In the genomic region with DNA sequence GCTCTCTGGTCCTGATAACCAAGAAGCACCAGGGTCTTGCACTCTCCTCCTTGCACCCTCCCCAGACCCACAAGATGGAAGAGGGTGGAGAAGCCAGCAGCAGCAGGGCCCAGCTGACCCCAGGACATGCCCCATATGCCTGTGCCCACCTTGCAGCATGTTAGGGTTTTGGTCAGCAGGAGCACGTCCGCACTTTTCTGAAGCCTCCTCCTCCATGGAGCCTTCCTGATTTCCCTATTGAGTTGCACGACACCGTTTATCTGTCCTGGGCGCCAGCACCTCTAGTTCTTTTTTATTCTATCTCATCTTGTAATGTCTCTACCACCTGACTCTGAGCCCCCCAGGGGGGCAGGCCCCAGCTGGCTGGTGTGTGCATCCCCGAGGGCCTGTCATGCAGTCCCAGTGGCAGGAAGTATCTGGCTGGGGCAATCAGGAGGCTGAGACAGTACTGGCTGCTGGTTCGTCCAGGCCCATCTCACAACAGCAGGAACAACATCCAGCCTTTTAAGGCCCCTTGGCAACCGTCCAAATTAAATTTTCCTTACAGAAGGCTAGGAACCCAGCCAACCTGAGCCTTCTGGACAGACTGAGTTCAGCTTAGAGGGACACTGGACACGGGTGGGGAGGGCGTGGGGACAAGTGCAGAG, we compare ENCODE assay signal across 8 cellular contexts. TPM values are rescaled to one million over a fixed set of nuclear protein-coding genes. Genes with fewer than 3 reads are reported as not detected.
DNase-seq lines count a peak whose midpoint lies in the region; ATAC-seq and TF ChIP-seq lines count a peak whose summit lies in the region.

No MANE protein-coding gene starts in this region.

- H3K4me3 ChIP-seq in cardiac fibroblast (replicated peaks in 1 of 2; ENCODE audit: low read depth in 2 of 2, low read length in 2 of 2), result no peak overlapping the region

- TF ChIP-seq CTCF in cardiac fibroblast (IDR thresholded peaks at IDR 0.05; ENCODE audit: low read depth, low read length), result no peak

- CTCF ChIA-PET in HEK293T (lab: Yijun Ruan, JAX), result no interaction called here

- no peak overlapping the region for H3K4me3 Mint-ChIP-seq in activated T-helper 1 cell treated with anti-CD3 and anti-CD28 coated beads, Interleukin-12 subunit alpha, Interleukin-12 subunit beta, Interleukin-2, Interleukin-4 antibody, amounts not matched to agents 30 ng/mL and 10 ng/mL and 1 ng/mL, durations not matched to agents 14 hours and 24 hours and 36 hours

- DNase-seq in NCI-H2107 (lab: John Stamatoyannopoulos, UW) (peak; percentile 56), NCI-H2107 treated with DMSO at 0.1 percent for 48 hours (lab: John Stamatoyannopoulos, UW; ENCODE audit: unreplicated experiment) (no peak), cardiac fibroblast (ENCODE audit: low read depth in 2 of 2) (peak; percentile 76 to 94), medulla oblongata (ENCODE audit: extremely low spot score) (peak; percentile 86), HEK293T (ENCODE audit: extremely low spot score) (no peak), NCI-H1436 treated with DMSO at 0.1 percent for 48 hours (lab: John Stamatoyannopoulos, UW) (no peak)
- no peak for DNase-seq in activated T-helper 1 cell treated with anti-CD3 and anti-CD28 coated beads, Interleukin-12 subunit alpha, Interleukin-12 subunit beta, Interleukin-2, Interleukin-4 antibody, amounts not matched to agents 30 ng/mL and 10 ng/mL and 1 ng/mL, durations not matched to agents 14 hours and 24 hours and 36 hours (ENCODE audit: low spot score)

- no peaks in the 10 kb centered on the region for H3K36me3 Mint-ChIP-seq in activated T-helper 1 cell treated with anti-CD3 and anti-CD28 coated beads, Interleukin-12 subunit alpha, Interleukin-12 subunit beta, Interleukin-2, Interleukin-4 antibody, amounts not matched to agents 30 ng/mL and 10 ng/mL and 1 ng/mL, durations not matched to agents 14 hours and 24 hours and 36 hours (ENCODE audit: low read depth)

- intact Hi-C loops in activated T-helper 1 cell treated with anti-CD3 and anti-CD28 coated beads, Interleukin-12 subunit alpha, Interleukin-12 subunit beta, Interleukin-2, Interleukin-4 antibody, amounts not matched to agents 30 ng/mL and 10 ng/mL and 1 ng/mL, durations not matched to agents 14 hours and 24 hours and 36 hours (cut with micrococcal nuclease), result no loop called here

- no peak overlapping the region for H3K27ac Mint-ChIP-seq in activated T-helper 1 cell treated with anti-CD3 and anti-CD28 coated beads, Interleukin-12 subunit alpha, Interleukin-12 subunit beta, Interleukin-2, Interleukin-4 antibody, amounts not matched to agents 30 ng/mL and 10 ng/mL and 1 ng/mL, durations not matched to agents 14 hours and 24 hours and 36 hours

- H3K4me1 Mint-ChIP-seq in activated T-helper 1 cell treated with anti-CD3 and anti-CD28 coated beads, Interleukin-12 subunit alpha, Interleukin-12 subunit beta, Interleukin-2, Interleukin-4 antibody, amounts not matched to agents 30 ng/mL and 10 ng/mL and 1 ng/mL, durations not matched to agents 14 hours and 24 hours and 36 hours (ENCODE audit: low read depth), result no peaks in the 10 kb centered on the region

- H3K9me3 Mint-ChIP-seq in activated T-helper 1 cell treated with anti-CD3 and anti-CD28 coated beads, Interleukin-12 subunit alpha, Interleukin-12 subunit beta, Interleukin-2, Interleukin-4 antibody, amounts not matched to agents 30 ng/mL and 10 ng/mL and 1 ng/mL, durations not matched to agents 14 hours and 24 hours and 36 hours, result no peaks in the 10 kb centered on the region

- H3K27me3 Mint-ChIP-seq in activated T-helper 1 cell treated with anti-CD3 and anti-CD28 coated beads, Interleukin-12 subunit alpha, Interleukin-12 subunit beta, Interleukin-2, Interleukin-4 antibody, amounts not matched to agents 30 ng/mL and 10 ng/mL and 1 ng/mL, durations not matched to agents 14 hours and 24 hours and 36 hours (ENCODE audit: insufficient read depth), result no peaks in the 10 kb centered on the region

- no peak for ATAC-seq in HG02884 (IDR thresholded peaks at IDR 0.05; ENCODE audit: unreplicated experiment)

- POLR2A ChIA-PET in HEK293T (lab: Yijun Ruan, JAX), result interaction anchor here (1.0 kb wide), 1 partner anchor 17 kb away, joined by 3 read pairs; no protein-coding TSS in a partner anchor

TF ChIP-seq in HEK293T, 16 proteins besides CTCF, POLR2A, EP300 and RAD21:
- TF ChIP-seq FOXA1 (IDR thresholded peaks at IDR 0.05), result no peak
- TF ChIP-seq L3MBTL2 (conservative IDR thresholded peaks at IDR 0.05), result no peak
- no peak for TF ChIP-seq LEF1 (IDR thresholded peaks at IDR 0.05; ENCODE audit: borderline replicate concordance)
- TF ChIP-seq HDGF (IDR thresholded peaks at IDR 0.05; ENCODE audit: borderline replicate concordance), result no peak
- TF ChIP-seq NFRKB (IDR thresholded peaks at IDR 0.05), result no peak
- no peak for TF ChIP-seq FOXM1 (IDR thresholded peaks at IDR 0.05; ENCODE audit: borderline replicate concordance)
TF ChIP-seq in HEK293T: peak in this region for 0.

RNA-seq across cellular contexts. Expression of a gene that starts 39.6 kb away (rescaled TPM):
- total RNA-seq in activated T-helper 1 cell treated with anti-CD3 and anti-CD28 coated beads, Interleukin-12 subunit alpha, Interleukin-12 subunit beta, Interleukin-2, Interleukin-4 antibody, amounts not matched to agents 30 ng/mL and 10 ng/mL and 1 ng/mL, durations not matched to agents 14 hours and 24 hours and 36 hours, result 7.4 and 7.6 TPM in 2 replicates

Comparison
In these comparisons a context has a peak if more than half of its experiments do, and no peak if none do; other contexts are left out.
1. DNase-seq: peak in NCI-H2107 (single experiment), cardiac fibroblast (2 of 2) and medulla oblongata (single experiment); none in NCI-H2107 treated with DMSO at 0.1 percent for 48 hours (single experiment), HEK293T (single experiment), NCI-H1436 treated with DMSO at 0.1 percent for 48 hours (single experiment) and activated T-helper 1 cell treated with anti-CD3 and anti-CD28 coated beads, Interleukin-12 subunit alpha, Interleukin-12 subunit beta, Interleukin-2, Interleukin-4 antibody, amounts not matched to agents 30 ng/mL and 10 ng/mL and 1 ng/mL, durations not matched to agents 14 hours and 24 hours and 36 hours (single experiment).